In the genomic region with DNA sequence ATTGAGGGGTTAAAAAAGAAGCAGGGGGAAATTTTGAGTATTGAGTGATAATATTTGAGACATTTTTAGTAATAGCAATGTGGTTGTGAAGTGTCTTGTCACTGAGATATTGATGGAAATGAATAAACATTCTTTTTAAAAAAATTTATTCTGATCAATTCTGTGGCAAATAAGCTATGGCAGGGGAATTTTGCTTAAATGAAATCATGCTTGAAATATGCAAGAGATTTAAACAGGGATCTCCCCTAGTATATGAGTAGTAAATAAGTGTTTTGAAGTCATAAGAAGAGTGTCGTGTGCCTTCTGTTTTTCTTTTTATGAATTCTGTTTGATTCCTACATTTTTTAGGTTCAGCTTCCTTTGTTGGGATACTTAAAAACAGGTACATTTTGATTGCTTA, we compare ENCODE assay signal across 1 cellular context.
TF ChIP-seq lines count a peak whose summit lies in the region.

No MANE protein-coding gene starts in this region.

TF ChIP-seq in IMR-90, 13 proteins besides CTCF, POLR2A, EP300 and RAD21 (continued from another document):
- TF ChIP-seq, protein P1, sequence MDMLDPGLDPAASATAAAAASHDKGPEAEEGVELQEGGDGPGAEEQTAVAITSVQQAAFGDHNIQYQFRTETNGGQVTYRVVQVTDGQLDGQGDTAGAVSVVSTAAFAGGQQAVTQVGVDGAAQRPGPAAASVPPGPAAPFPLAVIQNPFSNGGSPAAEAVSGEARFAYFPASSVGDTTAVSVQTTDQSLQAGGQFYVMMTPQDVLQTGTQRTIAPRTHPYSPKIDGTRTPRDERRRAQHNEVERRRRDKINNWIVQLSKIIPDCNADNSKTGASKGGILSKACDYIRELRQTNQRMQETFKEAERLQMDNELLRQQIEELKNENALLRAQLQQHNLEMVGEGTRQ (IDR thresholded peaks at IDR 0.05; ENCODE audit: low read depth, low read length) = no peak
- TF ChIP-seq BHLHE40 (IDR thresholded peaks at IDR 0.05; ENCODE audit: low read depth, low read length) (no peak), RCOR1 (IDR thresholded peaks at IDR 0.05; ENCODE audit: insufficient replicate concordance, low read length) (no peak), MXI1 (IDR thresholded peaks at IDR 0.05; ENCODE audit: borderline replicate concordance, low read depth, low read length) (no peak), FOS (IDR thresholded peaks at IDR 0.05; ENCODE audit: low read depth, low read length) (no peak), NFE2L2 (IDR thresholded peaks at IDR 0.05; ENCODE audit: low read depth, low read length) (no peak)
